In genomic region chr21:25561668-25562641, GRCh38 we compare ENCODE assay signal across 8 cellular contexts. TPM values are rescaled to one million over a fixed set of nuclear protein-coding genes. Genes with fewer than 3 reads are reported as not detected.
A peak's percentile ranks its signal among the peaks of the same experiment; 100 is the strongest.
DNase-seq lines count a peak whose midpoint lies in the region; ATAC-seq and TF ChIP-seq lines count a peak whose summit lies in the region.

No MANE protein-coding gene starts in this region.

- H3K4me1 Mint-ChIP-seq in activated naive CD8-positive, alpha-beta T cell treated with anti-CD3 and anti-CD28 coated beads, Interleukin-2, amount 10 ng/mL, durations not matched to agents 7 days and 5 days = peaks cover 50% of the 10 kb centered on the region

- peak overlapping the region; percentile 92 for H3K4me2 ChIP-seq in SU-DHL-6 (ENCODE audit: low read depth, low read length, poor library complexity, severe bottlenecking)

- TF ChIP-seq CTCF in AG04450 (IDR thresholded peaks at IDR 0.05; ENCODE audit: low read depth, low read length) = peak; percentile 47
- no peak for TF ChIP-seq CTCF in SU-DHL-6 (IDR thresholded peaks at IDR 0.05; ENCODE audit: insufficient read depth, low read length, poor library complexity, severe bottlenecking)

- H3K27ac Mint-ChIP-seq in activated naive CD8-positive, alpha-beta T cell treated with anti-CD3 and anti-CD28 coated beads, Interleukin-2, amount 10 ng/mL, durations not matched to agents 7 days and 5 days = peak overlapping the region; percentile 97

- H3K27me3 ChIP-seq in AG04450 (ENCODE audit: control insufficient read depth, insufficient read depth, low read length) (no peaks in the 10 kb centered on the region), SU-DHL-6 (ENCODE audit: low read length) (no peaks in the 10 kb centered on the region), skeletal muscle tissue (ENCODE audit: control insufficient read depth in 3 of 3, insufficient read depth in 3 of 3, low read length in 3 of 3) (no peaks in the 10 kb centered on the region)

- H3K36me3 Mint-ChIP-seq in activated naive CD8-positive, alpha-beta T cell treated with anti-CD3 and anti-CD28 coated beads, Interleukin-2, amount 10 ng/mL, durations not matched to agents 7 days and 5 days = peaks cover 18% of the 10 kb centered on the region

- peaks cover 43% of the 10 kb centered on the region for H3K79me2 ChIP-seq in SU-DHL-6 (ENCODE audit: insufficient read depth, low read length)

- H3K36me3 ChIP-seq in SU-DHL-6 (ENCODE audit: low read length) (no peaks in the 10 kb centered on the region), skeletal muscle tissue (ENCODE audit: control insufficient read depth in 3 of 3, insufficient read depth in 3 of 3, low read length in 3 of 3) (peaks cover 2 to 9% (median 8%) of the 10 kb centered on the region in 3 donors)

- H3K9ac ChIP-seq in SU-DHL-6 (ENCODE audit: low read length) = peak overlapping the region; percentile 83
- peak overlapping the region; percentile 54 to 65 (median 64) for H3K9ac ChIP-seq in skeletal muscle tissue (ENCODE audit: low read depth in 1 of 3, low read length in 3 of 3)

- ATAC-seq in HG03354 (IDR thresholded peaks at IDR 0.05; ENCODE audit: poor library complexity, severe bottlenecking, unreplicated experiment) = peak; percentile 52
- peak; percentile 73 for ATAC-seq in activated naive CD8-positive, alpha-beta T cell treated with anti-CD3 and anti-CD28 coated beads, Interleukin-2, amount 10 ng/mL, durations not matched to agents 7 days and 5 days (ENCODE audit: low read depth)

- no peaks in the 10 kb centered on the region for H3K9me2 ChIP-seq in SU-DHL-6 (replicated peaks; ENCODE audit: insufficient read depth, low read length)

- H3K4me1 ChIP-seq in skeletal muscle tissue (ENCODE audit: control insufficient read depth in 3 of 3, insufficient read depth in 3 of 3, low read length in 3 of 3) = peaks cover 0 to 7% (median 0%) of the 10 kb centered on the region in 3 donors

- H4K20me1 ChIP-seq in SU-DHL-6 (ENCODE audit: low read depth, low read length) = no peaks in the 10 kb centered on the region

- H3K27ac ChIP-seq in AG04450 (ENCODE audit: low read depth, low read length) (peak overlapping the region; percentile 53), SU-DHL-6 (ENCODE audit: low read depth, low read length) (peak overlapping the region; percentile 94), skeletal muscle tissue (ENCODE audit: low read depth, low read length) (peak overlapping the region; percentile 55)

- no peaks in the 10 kb centered on the region for H3K9me3 Mint-ChIP-seq in activated naive CD8-positive, alpha-beta T cell treated with anti-CD3 and anti-CD28 coated beads, Interleukin-2, amount 10 ng/mL, durations not matched to agents 7 days and 5 days

- POLR2A ChIA-PET in AG04450 (lab: Yijun Ruan, JAX) = interaction anchor here (0.6 kb wide), 4 partner anchors 32 to 375 kb away, joined by 3 to 6 read pairs (median 3); no protein-coding TSS in a partner anchor
- POLR2A ChIA-PET in activated naive CD8-positive, alpha-beta T cell treated with anti-CD3 and anti-CD28 coated beads, Interleukin-2, amount 10 ng/mL, durations not matched to agents 7 days and 5 days (lab: Charles Lee) = interaction anchor here (0.9 to 1.6 kb wide), 7 partner anchors 12 to 141 kb away, joined by 3 to 17 read pairs (median 4); no protein-coding TSS in a partner anchor

- no peaks in the 10 kb centered on the region for H3K9me3 ChIP-seq in AG04450 (ENCODE audit: control insufficient read depth, insufficient read depth, low read length)
- no peaks in the 10 kb centered on the region for H3K9me3 ChIP-seq in SU-DHL-6 (ENCODE audit: insufficient read depth, low read length)
- H3K9me3 ChIP-seq in skeletal muscle tissue (ENCODE audit: control insufficient read depth in 3 of 3, low read length in 3 of 3) = no peaks in the 10 kb centered on the region

- peak overlapping the region; percentile 75 for H2AFZ ChIP-seq in SU-DHL-6 (ENCODE audit: low read depth, low read length, severe bottlenecking)

- peak; percentile 27 for DNase-seq in AG04450 (ENCODE audit: low read depth, low spot score)
- DNase-seq in GM19238 (ENCODE audit: insufficient read length, low spot score) = peak; percentile 45
- DNase-seq in activated naive CD8-positive, alpha-beta T cell treated with anti-CD3 and anti-CD28 coated beads, Interleukin-2, amount 10 ng/mL, durations not matched to agents 7 days and 5 days = peak; percentile 80
- peak; percentile 52 for DNase-seq in hepatic stellate cell (ENCODE audit: low spot score)
- DNase-seq in COLO829 (ENCODE audit: low spot score) = no peak

- H3K4me3 Mint-ChIP-seq in activated naive CD8-positive, alpha-beta T cell treated with anti-CD3 and anti-CD28 coated beads, Interleukin-2, amount 10 ng/mL, durations not matched to agents 7 days and 5 days = peak overlapping the region; percentile 95

- no peaks in the 10 kb centered on the region for H3K27me3 Mint-ChIP-seq in activated naive CD8-positive, alpha-beta T cell treated with anti-CD3 and anti-CD28 coated beads, Interleukin-2, amount 10 ng/mL, durations not matched to agents 7 days and 5 days

- CTCF ChIA-PET in AG04450 (lab: Charles Lee) = interaction anchor here (0.6 to 1.2 kb wide), 3 partner anchors 68 to 502 kb away, joined by 3 to 5 read pairs (median 5); no protein-coding TSS in a partner anchor

- H3K4me3 ChIP-seq in AG04450 (ENCODE audit: low read depth, low read length) = peak overlapping the region; percentile 80
- peak overlapping the region; percentile 65 for H3K4me3 ChIP-seq in SU-DHL-6 (ENCODE audit: insufficient read depth, low read length, poor library complexity, severe bottlenecking)
- H3K4me3 ChIP-seq in skeletal muscle tissue (ENCODE audit: low read length in 3 of 3) = peak overlapping the region; percentile 66 to 69 (median 68)

- peaks cover 28% of the 10 kb centered on the region for H3F3A ChIP-seq in SU-DHL-6 (ENCODE audit: insufficient read depth)

RNA-seq across cellular contexts. Expression of gene MRPL39, which starts 45.3 kb away (rescaled TPM):
- 22.8 and 37.0 TPM in 2 replicates for polyA plus RNA-seq in AG04450 (2011; rRNA removed)
- 8.8 and 15.0 TPM in 2 replicates for polyA minus RNA-seq in AG04450 (2011; rRNA and poly(A)+ RNA removed)
- 10 to 100 TPM; 34.1 to 34.2 TPM for total RNA-seq in activated naive CD8-positive, alpha-beta T cell treated with anti-CD3 and anti-CD28 coated beads, Interleukin-2, amount 10 ng/mL, durations not matched to agents 7 days and 5 days
- total RNA-seq in skeletal muscle tissue = 33.4 TPM
